ENCODE assay signal across 21 cellular contexts in the genomic region with DNA sequence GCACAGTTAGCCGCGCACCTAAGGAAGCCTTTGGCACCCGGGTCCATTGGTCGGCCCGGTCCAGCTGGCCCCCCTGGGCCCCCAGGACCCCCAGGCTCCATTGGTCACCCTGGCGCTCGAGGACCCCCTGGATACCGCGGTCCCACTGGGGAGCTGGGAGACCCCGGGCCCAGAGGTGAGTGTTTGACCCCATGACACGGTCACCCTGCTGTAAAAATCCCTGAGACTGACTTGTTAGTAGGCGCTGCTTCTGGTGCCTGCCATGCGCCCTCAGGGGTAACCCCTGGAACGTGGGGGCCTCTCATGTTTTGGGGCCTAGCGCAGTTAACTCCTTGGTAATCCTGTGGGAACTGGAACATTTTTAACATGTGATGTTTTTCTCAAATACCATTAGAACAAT. TPM values are rescaled to one million over a fixed set of nuclear protein-coding genes. Genes with fewer than 3 reads are reported as not detected.
"Had no signal": no experiment of that assay in that cellular context is flagged by ENCODE, and none has a peak within 500 bp of the region (broad histone marks: within the 10 kb centered on the region; RNA-seq: fewer than 3 reads in every experiment).

No MANE protein-coding gene starts in this region.

- DNase-seq: activated CD4-positive, alpha-beta memory T cell treated with anti-CD3 and anti-CD28 coated beads, Interleukin-2, amount 10 ng/mL, durations not matched to agents 7 days and 5 days; activated CD4-positive, alpha-beta T cell treated with anti-CD3 and anti-CD28 coated beads for 48 hours; activated CD4-positive, CD25-positive, alpha-beta regulatory T cell; activated CD8-positive, alpha-beta memory T cell treated with anti-CD3 and anti-CD28 coated beads, Interleukin-2, amount 10 ng/mL, durations not matched to agents 7 days and 5 days; activated naive CD4-positive, alpha-beta T cell treated with anti-CD3 and anti-CD28 coated beads for 36 hours; activated T-cell treated with anti-CD3 and anti-CD28 coated beads, Interleukin-2, amount 50 U/mL, for 1 hour; body of pancreas; effector memory CD8-positive, alpha-beta T cell; esophagus squamous epithelium; left cardiac atrium; nephron progenitor cell; retina; stimulated activated CD4-positive, alpha-beta T cell treated with anti-CD3 and anti-CD28 coated beads, Interleukin-12 subunit alpha, Interleukin-12 subunit beta, amount 100 ng/mL, for 4 hours; stimulated activated CD4-positive, alpha-beta T cell treated with anti-CD3 and anti-CD28 coated beads, Interleukin-1b, Interleukin-23, amount 100 ng/mL, for 48 hours; stimulated activated CD8-positive, alpha-beta memory T cell treated with anti-CD3 and anti-CD28 coated beads, Interleukin-4, amount 100 ng/mL, for 48 hours; T-helper 2 cell; trophoblast cell had no signal

- H3K9me3 Mint-ChIP-seq: activated CD4-positive, alpha-beta memory T cell treated with anti-CD3 and anti-CD28 coated beads, Interleukin-2, amount 10 ng/mL, durations not matched to agents 7 days and 5 days; activated naive CD4-positive, alpha-beta T cell treated with anti-CD3 and anti-CD28 coated beads for 36 hours; activated T-helper 2 cell treated with anti-CD3 and anti-CD28 coated beads, Interferon-gamma antibody, Interleukin-2, Interleukin-4, amounts not matched to agents 10 μg/mL and 5 μg/mL and 100 μg/mL, durations not matched to agents 14 hours and 24 hours and 36 hours; effector memory CD8-positive, alpha-beta T cell; mesothelial cell of epicardium; nephron progenitor cell; stimulated activated naive CD8-positive, alpha-beta T cell treated with anti-CD3 and anti-CD28 coated beads, Interleukin-15, Interleukin-2, amounts not matched to agents 100 ng/mL and 50 ng/mL, for 24 hours had no signal

- H3K27ac ChIP-seq: body of pancreas, esophagus squamous epithelium had no signal

- H3K36me3 Mint-ChIP-seq: activated CD8-positive, alpha-beta memory T cell treated with anti-CD3 and anti-CD28 coated beads, Interleukin-2, amount 10 ng/mL, durations not matched to agents 7 days and 5 days had no signal

- H3K27me3 ChIP-seq: body of pancreas had no signal

- H3K27me3 Mint-ChIP-seq: activated CD8-positive, alpha-beta memory T cell treated with anti-CD3 and anti-CD28 coated beads, Interleukin-2, amount 10 ng/mL, durations not matched to agents 7 days and 5 days; stimulated activated naive CD8-positive, alpha-beta T cell treated with anti-CD3 and anti-CD28 coated beads, Interleukin-15, Interleukin-2, amounts not matched to agents 100 ng/mL and 50 ng/mL, for 24 hours had no signal

- ATAC-seq: activated CD8-positive, alpha-beta memory T cell treated with anti-CD3 and anti-CD28 coated beads, Interleukin-2, amount 10 ng/mL, durations not matched to agents 7 days and 5 days; body of pancreas; effector memory CD8-positive, alpha-beta T cell; left cardiac atrium had no signal

- H3K4me3 ChIP-seq: body of pancreas, esophagus squamous epithelium, lung had no signal

- H3K9me3 ChIP-seq: body of pancreas, esophagus squamous epithelium had no signal

- H3K4me3 Mint-ChIP-seq: activated CD4-positive, alpha-beta memory T cell treated with anti-CD3 and anti-CD28 coated beads, Interleukin-2, amount 10 ng/mL, durations not matched to agents 7 days and 5 days; activated CD8-positive, alpha-beta memory T cell treated with anti-CD3 and anti-CD28 coated beads, Interleukin-2, amount 10 ng/mL, durations not matched to agents 7 days and 5 days; activated naive CD4-positive, alpha-beta T cell treated with anti-CD3 and anti-CD28 coated beads for 36 hours; effector memory CD8-positive, alpha-beta T cell; mesothelial cell of epicardium; nephron progenitor cell; stimulated activated naive CD8-positive, alpha-beta T cell treated with anti-CD3 and anti-CD28 coated beads, Interleukin-15, Interleukin-2, amounts not matched to agents 100 ng/mL and 50 ng/mL, for 24 hours had no signal

- H3K27ac Mint-ChIP-seq: activated CD4-positive, alpha-beta memory T cell treated with anti-CD3 and anti-CD28 coated beads, Interleukin-2, amount 10 ng/mL, durations not matched to agents 7 days and 5 days; activated CD8-positive, alpha-beta memory T cell treated with anti-CD3 and anti-CD28 coated beads, Interleukin-2, amount 10 ng/mL, durations not matched to agents 7 days and 5 days; activated naive CD4-positive, alpha-beta T cell treated with anti-CD3 and anti-CD28 coated beads for 36 hours; activated T-helper 2 cell treated with anti-CD3 and anti-CD28 coated beads, Interferon-gamma antibody, Interleukin-2, Interleukin-4, amounts not matched to agents 10 μg/mL and 5 μg/mL and 100 μg/mL, durations not matched to agents 14 hours and 24 hours and 36 hours; effector memory CD8-positive, alpha-beta T cell; nephron progenitor cell; stimulated activated naive CD8-positive, alpha-beta T cell treated with anti-CD3 and anti-CD28 coated beads, Interleukin-15, Interleukin-2, amounts not matched to agents 100 ng/mL and 50 ng/mL, for 24 hours had no signal

- H3K36me3 ChIP-seq: esophagus squamous epithelium had no signal

RNA-seq across cellular contexts. Expression of gene COL9A3, which starts 20.2 kb away (rescaled TPM):
- total RNA-seq: activated CD4-positive, alpha-beta memory T cell treated with anti-CD3 and anti-CD28 coated beads, Interleukin-2, amount 10 ng/mL, durations not matched to agents 7 days and 5 days; activated naive CD4-positive, alpha-beta T cell treated with anti-CD3 and anti-CD28 coated beads for 36 hours had no signal
